8 cellular contexts compared by ENCODE assay signal in genomic region chr14:34538871-34539406, GRCh38. TPM values are rescaled to one million over a fixed set of nuclear protein-coding genes. Genes with fewer than 3 reads are reported as not detected.
DNase-seq lines count a peak whose midpoint lies in the region; ATAC-seq and TF ChIP-seq lines count a peak whose summit lies in the region.

No MANE protein-coding gene starts in this region.

- peak; percentile 19 for ATAC-seq in GM21381 (IDR thresholded peaks at IDR 0.05; ENCODE audit: unreplicated experiment)
- ATAC-seq in HG03439 (IDR thresholded peaks at IDR 0.05; ENCODE audit: unreplicated experiment): no peak

- TF ChIP-seq CTCF in Peyer's patch (IDR thresholded peaks at IDR 0.05): no peak
- TF ChIP-seq CTCF in fibroblast of mammary gland (conservative IDR thresholded peaks at IDR 0.05; ENCODE audit: control insufficient read depth, insufficient read depth, low read depth, low read length): no peak

- peak overlapping the region; percentile 85 to 94 (median 93) for H3K27ac ChIP-seq in Peyer's patch

- TF ChIP-seq POLR2A in Peyer's patch (IDR thresholded peaks at IDR 0.05): no peak

- peaks cover 0 to 21% (median 0%) of the 10 kb centered on the region in 3 donors for H3K36me3 ChIP-seq in Peyer's patch

- no peaks in the 10 kb centered on the region for H3K27me3 ChIP-seq in Peyer's patch

- peaks cover 0 to 25% (median 6%) of the 10 kb centered on the region in 4 donors for H3K4me1 ChIP-seq in Peyer's patch

- H3K9me3 ChIP-seq in Peyer's patch: no peaks in the 10 kb centered on the region

- no peak for DNase-seq in Peyer's patch
- DNase-seq in fibroblast of mammary gland (ENCODE audit: low read depth): no peak
- DNase-seq in skeletal muscle cell (ENCODE audit: low read depth): no peak
- DNase-seq in NCI-H82 (lab: John Stamatoyannopoulos, UW): no peak
- DNase-seq in AG20443 (ENCODE audit: low spot score): no peak
- no peak for DNase-seq in DMS53 treated with DMSO at 0.1 percent for 48 hours (lab: John Stamatoyannopoulos, UW; ENCODE audit: unreplicated experiment)

- H3K4me3 ChIP-seq in Peyer's patch: peak overlapping the region; percentile 62 to 91 (median 78)
- peak overlapping the region; percentile 96 for H3K4me3 ChIP-seq in fibroblast of mammary gland (ENCODE audit: control insufficient read depth, low read depth, low read length)
- H3K4me3 ChIP-seq in skeletal muscle cell (ENCODE audit: low read depth, low read length): peak overlapping the region; percentile 90

RNA-seq across cellular contexts. Expression of gene EAPP, which starts 0.6 kb away (rescaled TPM):
- total RNA-seq in Peyer's patch: 10 to 100 TPM; 27.2 to 52.0 (median 45.3) TPM
